ENCODE assay signal across 25 cellular contexts in the genomic region with DNA sequence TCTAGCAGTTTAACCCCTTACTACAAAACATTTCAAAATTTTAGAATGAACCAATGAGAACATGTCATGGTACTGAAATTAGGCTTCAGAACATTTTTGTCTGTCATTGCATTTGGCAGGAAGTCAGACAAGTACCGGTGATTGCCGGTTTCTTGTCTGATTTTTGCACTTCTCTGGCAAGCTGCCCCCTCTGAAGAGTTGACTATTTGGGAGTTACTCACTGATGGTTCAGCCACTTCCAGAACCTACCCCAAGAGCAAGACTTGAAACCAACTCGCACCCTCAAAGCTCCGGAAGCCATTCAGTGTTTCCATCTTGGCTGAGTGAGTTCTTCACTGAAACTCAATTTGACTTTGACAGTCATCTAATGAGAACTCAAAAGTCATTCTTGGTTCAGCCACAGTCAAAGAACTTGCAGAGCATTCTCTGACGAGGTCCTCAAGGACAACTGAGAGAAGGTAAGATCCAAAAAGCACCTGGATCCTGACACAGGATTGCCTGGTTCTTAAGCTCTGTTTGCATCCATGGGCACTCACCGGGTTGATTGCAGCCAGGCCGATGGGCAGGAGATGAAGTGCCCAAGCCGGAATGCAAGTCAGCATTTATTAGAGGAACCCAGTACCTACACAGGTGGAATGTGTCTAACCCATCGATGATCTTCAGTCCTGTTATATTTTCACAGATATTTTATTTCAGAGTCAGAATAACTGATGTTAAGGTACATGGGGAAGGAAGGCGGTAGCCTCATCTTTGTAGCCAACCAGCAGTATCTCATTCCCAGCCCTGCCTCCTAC.
DNase-seq lines count a peak whose midpoint lies in the region; ATAC-seq and TF ChIP-seq lines count a peak whose summit lies in the region.
"Had no signal": no experiment of that assay in that cellular context is flagged by ENCODE, and none has a peak within 500 bp of the region (broad histone marks: within the 10 kb centered on the region; RNA-seq: fewer than 3 reads in every experiment).

No MANE protein-coding gene starts in this region.

- no peak overlapping the region for H3K4me3 Mint-ChIP-seq in activated naive CD4-positive, alpha-beta T cell treated with anti-CD3 and anti-CD28 coated beads for 36 hours
- no peak overlapping the region for H3K4me3 Mint-ChIP-seq in activated naive CD4-positive, alpha-beta T cell treated with anti-CD3 and anti-CD28 coated beads, Interleukin-2, amount 10 ng/mL, durations not matched to agents 7 days and 5 days
- H3K4me3 Mint-ChIP-seq in activated T-cell treated with anti-CD3 and anti-CD28 coated beads, Interleukin-2, amount 50 U/mL, for 72 hours = peak overlapping the region in 1 of 2 donors; percentile 55
- H3K4me3 Mint-ChIP-seq: CD14-positive monocyte; H9; mesothelial cell of epicardium; naive thymus-derived CD8-positive, alpha-beta T cell had no signal

- H3K27me3 Mint-ChIP-seq in activated naive CD4-positive, alpha-beta T cell treated with anti-CD3 and anti-CD28 coated beads for 36 hours (ENCODE audit: low read depth) = peaks cover 11% of the 10 kb centered on the region
- peaks cover 29% of the 10 kb centered on the region for H3K27me3 Mint-ChIP-seq in activated naive CD4-positive, alpha-beta T cell treated with anti-CD3 and anti-CD28 coated beads, Interleukin-2, amount 10 ng/mL, durations not matched to agents 7 days and 5 days
- peaks cover 19% of the 10 kb centered on the region for H3K27me3 Mint-ChIP-seq in activated T-cell treated with anti-CD3 and anti-CD28 coated beads, Interleukin-2, amount 50 U/mL, for 72 hours (ENCODE audit: low read depth)

- H3K36me3 Mint-ChIP-seq in activated naive CD4-positive, alpha-beta T cell treated with anti-CD3 and anti-CD28 coated beads for 36 hours (ENCODE audit: low read depth) = no peaks in the 10 kb centered on the region
- no peaks in the 10 kb centered on the region for H3K36me3 Mint-ChIP-seq in activated naive CD4-positive, alpha-beta T cell treated with anti-CD3 and anti-CD28 coated beads, Interleukin-2, amount 10 ng/mL, durations not matched to agents 7 days and 5 days
- no peaks in the 10 kb centered on the region for H3K36me3 Mint-ChIP-seq in activated T-cell treated with anti-CD3 and anti-CD28 coated beads, Interleukin-2, amount 50 U/mL, for 72 hours (ENCODE audit: insufficient read depth in 2 of 2)
- H3K36me3 Mint-ChIP-seq: CD14-positive monocyte; naive thymus-derived CD8-positive, alpha-beta T cell had no signal

- H3K27ac ChIP-seq in OCI-LY3 (ENCODE audit: low read length) = no peak overlapping the region
- H3K27ac ChIP-seq: breast epithelium, psoas muscle, testis, uterus had no signal

- no peaks in the 10 kb centered on the region for H3K36me3 ChIP-seq in OCI-LY3 (replicated peaks; ENCODE audit: low read depth, low read length)
- H3K36me3 ChIP-seq: breast epithelium, uterus had no signal

- no peaks in the 10 kb centered on the region for H3K9me3 Mint-ChIP-seq in activated naive CD4-positive, alpha-beta T cell treated with anti-CD3 and anti-CD28 coated beads for 36 hours
- H3K9me3 Mint-ChIP-seq in activated naive CD4-positive, alpha-beta T cell treated with anti-CD3 and anti-CD28 coated beads, Interleukin-2, amount 10 ng/mL, durations not matched to agents 7 days and 5 days = no peaks in the 10 kb centered on the region
- no peaks in the 10 kb centered on the region for H3K9me3 Mint-ChIP-seq in activated T-cell treated with anti-CD3 and anti-CD28 coated beads, Interleukin-2, amount 50 U/mL, for 72 hours
- H3K9me3 Mint-ChIP-seq: naive thymus-derived CD8-positive, alpha-beta T cell had no signal

- no peak overlapping the region for H3K27ac Mint-ChIP-seq in activated naive CD4-positive, alpha-beta T cell treated with anti-CD3 and anti-CD28 coated beads for 36 hours
- no peak overlapping the region for H3K27ac Mint-ChIP-seq in activated naive CD4-positive, alpha-beta T cell treated with anti-CD3 and anti-CD28 coated beads, Interleukin-2, amount 10 ng/mL, durations not matched to agents 7 days and 5 days
- peak overlapping the region; percentile 87 for H3K27ac Mint-ChIP-seq in activated T-cell treated with anti-CD3 and anti-CD28 coated beads, Interleukin-2, amount 50 U/mL, for 72 hours
- H3K27ac Mint-ChIP-seq: H9; mesothelial cell of epicardium; naive thymus-derived CD8-positive, alpha-beta T cell had no signal

- no peak overlapping the region for H3K9ac ChIP-seq in OCI-LY3 (ENCODE audit: low read length)

- no peak for TF ChIP-seq CTCF in OCI-LY3 (IDR thresholded peaks at IDR 0.05; ENCODE audit: low read depth, low read length)

- H3K9me3 ChIP-seq in OCI-LY3 (ENCODE audit: insufficient read depth, low read length) = no peaks in the 10 kb centered on the region
- H3K9me3 ChIP-seq: breast epithelium, psoas muscle, testis, uterus had no signal

- no peaks in the 10 kb centered on the region for H3K79me2 ChIP-seq in OCI-LY3 (ENCODE audit: low read length)

- H3K4me2 ChIP-seq in OCI-LY3 (ENCODE audit: low read length) = peak overlapping the region; percentile 26; the same call in 1 of the 2 replicates

- peaks cover 4% of the 10 kb centered on the region for H3K4me1 Mint-ChIP-seq in activated naive CD4-positive, alpha-beta T cell treated with anti-CD3 and anti-CD28 coated beads for 36 hours (ENCODE audit: low read depth)
- H3K4me1 Mint-ChIP-seq in activated naive CD4-positive, alpha-beta T cell treated with anti-CD3 and anti-CD28 coated beads, Interleukin-2, amount 10 ng/mL, durations not matched to agents 7 days and 5 days = no peaks in the 10 kb centered on the region
- H3K4me1 Mint-ChIP-seq in activated T-cell treated with anti-CD3 and anti-CD28 coated beads, Interleukin-2, amount 50 U/mL, for 72 hours (ENCODE audit: low read depth) = peaks cover 8% of the 10 kb centered on the region
- H3K4me1 Mint-ChIP-seq: CD14-positive monocyte; naive thymus-derived CD8-positive, alpha-beta T cell had no signal

- no peaks in the 10 kb centered on the region for H4K20me1 ChIP-seq in OCI-LY3 (ENCODE audit: insufficient read depth, low read length)

- CTCF ChIA-PET in activated naive CD4-positive, alpha-beta T cell treated with anti-CD3 and anti-CD28 coated beads for 36 hours (lab: Charles Lee) = interaction anchor here (0.7 to 1.1 kb wide), 2 partner anchors 44 to 733 kb away, joined by 3 to 5 read pairs; no protein-coding TSS in a partner anchor
- CTCF ChIA-PET in activated naive CD4-positive, alpha-beta T cell treated with anti-CD3 and anti-CD28 coated beads, Interleukin-2, amount 10 ng/mL, durations not matched to agents 7 days and 5 days (lab: Charles Lee) = no interaction called here

- H3K27me3 ChIP-seq in OCI-LY3 (ENCODE audit: low read depth, low read length) = no peaks in the 10 kb centered on the region
- H3K27me3 ChIP-seq: breast epithelium, testis, uterus had no signal

- no peak overlapping the region for H2AFZ ChIP-seq in OCI-LY3 (ENCODE audit: low read depth, low read length)

- intact Hi-C loops in activated naive CD4-positive, alpha-beta T cell treated with anti-CD3 and anti-CD28 coated beads for 36 hours (cut with micrococcal nuclease) = no loop called here
- intact Hi-C loops in left ventricle myocardium superior (cut with micrococcal nuclease) = no loop called here

- H3K4me3 ChIP-seq in OCI-LY3 (ENCODE audit: low read length) = no peak overlapping the region
- H3K4me3 ChIP-seq: breast epithelium, psoas muscle, testis, uterus had no signal

- peak; percentile 58 for DNase-seq in activated naive CD4-positive, alpha-beta T cell treated with anti-CD3 and anti-CD28 coated beads for 36 hours
- DNase-seq in activated naive CD4-positive, alpha-beta T cell treated with anti-CD3 and anti-CD28 coated beads, Interleukin-2, amount 10 ng/mL, durations not matched to agents 7 days and 5 days = no peak
- DNase-seq in activated T-cell treated with anti-CD3 and anti-CD28 coated beads, Interleukin-2, amount 50 U/mL, for 72 hours = peak; percentile 32 to 39
- DNase-seq in stimulated activated CD4-positive, alpha-beta T cell treated with anti-CD3 and anti-CD28 coated beads, TNF-alpha, amount 100 ng/mL, for 48 hours (ENCODE audit: low read depth in 3 of 3) = peak in 2 of 3 donors; percentile 7 to 29
- no peak for DNase-seq in left ventricle myocardium superior
- DNase-seq: activated gamma-delta T cell treated with Interleukin-2 at 50 U/mL for 16 hours; DMS79 treated with DMSO at 0.1 percent for 48 hours; H9; islet precursor cell; naive thymus-derived CD8-positive, alpha-beta T cell; NCI-H1105; NCI-H1930; NCI-H524 treated with DMSO at 0.1 percent for 48 hours; NK-92 treated with Interleukin-12 subunit alpha and Interleukin-12 subunit beta, amount 100 ng/mL, for 24 hours; nucleus accumbens; psoas muscle; SHP77; stimulated activated naive CD4-positive, alpha-beta T cell; testis; uterus had no signal

- peak; percentile 86 to 95 for ATAC-seq in activated T-cell treated with anti-CD3 and anti-CD28 coated beads, Interleukin-2, amount 50 U/mL, for 72 hours (replicated peaks in 1 of 2)
- ATAC-seq in left ventricle myocardium superior (no peak), HG02870 (IDR thresholded peaks at IDR 0.05; ENCODE audit: unreplicated experiment) (no peak)
- ATAC-seq: naive thymus-derived CD8-positive, alpha-beta T cell; psoas muscle had no signal

- peaks cover 6% of the 10 kb centered on the region; the same call in 1 of the 2 replicates for H3K4me1 ChIP-seq in OCI-LY3 (ENCODE audit: low read length)
- H3K4me1 ChIP-seq: breast epithelium, psoas muscle, testis, uterus had no signal

Comparison
In these comparisons a context has a peak if more than half of its experiments do, and no peak if none do; other contexts are left out.
1. DNase-seq: peak in activated naive CD4-positive, alpha-beta T cell treated with anti-CD3 and anti-CD28 coated beads for 36 hours (single experiment), activated T-cell treated with anti-CD3 and anti-CD28 coated beads, Interleukin-2, amount 50 U/mL, for 72 hours (2 of 2) and stimulated activated CD4-positive, alpha-beta T cell treated with anti-CD3 and anti-CD28 coated beads, TNF-alpha, amount 100 ng/mL, for 48 hours (2 of 3); none in activated naive CD4-positive, alpha-beta T cell treated with anti-CD3 and anti-CD28 coated beads, Interleukin-2, amount 10 ng/mL, durations not matched to agents 7 days and 5 days (single experiment) and left ventricle myocardium superior (single experiment).
2. ATAC-seq: peak in activated T-cell treated with anti-CD3 and anti-CD28 coated beads, Interleukin-2, amount 50 U/mL, for 72 hours (2 of 2); none in left ventricle myocardium superior (single experiment) and HG02870 (single experiment).